In genomic region chr11:43366597-43367121, GRCh38 we compare ENCODE assay signal across 15 cellular contexts. TPM values are rescaled to one million over a fixed set of nuclear protein-coding genes. Genes with fewer than 3 reads are reported as not detected.
DNase-seq lines count a peak whose midpoint lies in the region; ATAC-seq and TF ChIP-seq lines count a peak whose summit lies in the region.
"Had no signal": no experiment of that assay in that cellular context is flagged by ENCODE, and none has a peak within 500 bp of the region (broad histone marks: within the 10 kb centered on the region; RNA-seq: fewer than 3 reads in every experiment).

No MANE protein-coding gene starts in this region.

- H3K9ac ChIP-seq in IMR-90 (ENCODE audit: low read depth, low read length), result no peak overlapping the region

- peak; percentile 84 for DNase-seq in IMR-90
- DNase-seq in central memory CD8-positive, alpha-beta T cell (ENCODE audit: low spot score in 2 of 2), result no peak
- DNase-seq in progenitor cell of endocrine pancreas (ENCODE audit: low spot score, unreplicated experiment), result no peak
- no peak for DNase-seq in activated CD4-positive, alpha-beta T cell treated with anti-CD3 and anti-CD28 coated beads for 48 hours
- DNase-seq: CD4-positive, alpha-beta T cell; colonic mucosa; NCI-H187 treated with DMSO at 0.1 percent for 48 hours; NCI-H748 treated with DMSO at 0.1 percent for 48 hours; stimulated activated CD4-positive, alpha-beta T cell treated with anti-CD3 and anti-CD28 coated beads, Interleukin-2, amount 100 ng/mL, for 24 hours had no signal

- H3K27me3 ChIP-seq in IMR-90 (ENCODE audit: control insufficient read depth, insufficient read depth, low read length), result no peaks in the 10 kb centered on the region
- H3K27me3 ChIP-seq: colonic mucosa had no signal

- TF ChIP-seq CTCF in IMR-90 (conservative IDR thresholded peaks at IDR 0.05; ENCODE audit: low read depth, low read length) (no peak), progenitor cell of endocrine pancreas (IDR thresholded peaks at IDR 0.05; ENCODE audit: unreplicated experiment) (no peak)

- H2BK120ac ChIP-seq in IMR-90 (ENCODE audit: low read depth, low read length), result peak overlapping the region; percentile 88

- H3K4me2 ChIP-seq in IMR-90 (ENCODE audit: low read depth, low read length), result peak overlapping the region; percentile 74

- H3K56ac ChIP-seq in IMR-90 (ENCODE audit: extremely low read depth, insufficient read depth, low read length), result no peak overlapping the region; the same call in 1 of the 2 replicates

- peak overlapping the region; percentile 83 for H3K4ac ChIP-seq in IMR-90 (ENCODE audit: low read depth, low read length)

- no peak overlapping the region for H3K4me3 Mint-ChIP-seq in central memory CD8-positive, alpha-beta T cell
- H3K4me3 Mint-ChIP-seq in progenitor cell of endocrine pancreas (ENCODE audit: low read depth), result no peak overlapping the region
- H3K4me3 Mint-ChIP-seq: CD4-positive, alpha-beta T cell; stimulated activated naive CD8-positive, alpha-beta T cell treated with anti-CD3 and anti-CD28 coated beads, Interleukin-15, Interleukin-2, amounts not matched to agents 100 ng/mL and 50 ng/mL, for 24 hours had no signal

- in situ Hi-C loops in IMR-90 (cut with MboI; ENCODE audit: low sequenced_read_pairs), result no loop called here

- peak overlapping the region; percentile 65 for H4K91ac ChIP-seq in IMR-90 (ENCODE audit: insufficient read depth, low read depth, low read length)

- H3K23ac ChIP-seq in IMR-90 (ENCODE audit: low read depth, low read length), result peak overlapping the region; percentile 84; the same call in 1 of the 2 replicates

- POLR2A ChIA-PET in IMR-90 (lab: Charles Lee; ENCODE audit: unreplicated experiment), result interaction anchor here (0.6 to 0.9 kb wide), 2 partner anchors 8 to 15 kb away, joined by 3 to 5 read pairs; partner anchors contain the start of gene TTC17

- BruUV-seq in IMR-90 (replicated peaks; lab: Mats Ljungman, UMichigan), result no TSS peak

- no peak overlapping the region for H2AK9ac ChIP-seq in IMR-90 (replicated peaks; ENCODE audit: low read depth, low read length, poor library complexity)

- peaks cover 28% of the 10 kb centered on the region for H3K36me3 Mint-ChIP-seq in central memory CD8-positive, alpha-beta T cell (ENCODE audit: insufficient read depth)
- H3K36me3 Mint-ChIP-seq in progenitor cell of endocrine pancreas (ENCODE audit: insufficient read depth), result peaks cover 5% of the 10 kb centered on the region

- peak; percentile 63 for ATAC-seq in GM18868 (IDR thresholded peaks at IDR 0.05; ENCODE audit: unreplicated experiment)
- peak; percentile 86 for ATAC-seq in IMR-90 (ENCODE audit: low read depth)
- ATAC-seq in central memory CD8-positive, alpha-beta T cell (replicated peaks; ENCODE audit: extremely low read depth, poor library complexity, severe bottlenecking), result no peak
- ATAC-seq in activated CD4-positive, CD25-positive, alpha-beta regulatory T cell treated with anti-CD3 and anti-CD28 coated beads, Interleukin-2, amount 50 U/mL, for 24 hours, result no peak
- no peak for ATAC-seq in HG03139 (IDR thresholded peaks at IDR 0.05; ENCODE audit: unreplicated experiment)
- ATAC-seq: activated naive CD4-positive, alpha-beta T cell treated with anti-CD3 and anti-CD28 coated beads, Interleukin-2, amount 50 U/mL, for 72 hours; Right ventricle myocardium inferior had no signal

- H3K18ac ChIP-seq in IMR-90 (ENCODE audit: low read depth, low read length), result peak overlapping the region; percentile 73

- H3K4me3 ChIP-seq in IMR-90 (ENCODE audit: insufficient read depth, low read depth, low read length), result no peak overlapping the region
- H3K4me3 ChIP-seq: colonic mucosa had no signal

- H3K36me3 ChIP-seq in IMR-90 (ENCODE audit: control insufficient read depth, insufficient read depth, low read length), result peaks cover 6% of the 10 kb centered on the region
- H3K36me3 ChIP-seq: colonic mucosa had no signal

- H3K27me3 Mint-ChIP-seq in central memory CD8-positive, alpha-beta T cell, result no peaks in the 10 kb centered on the region
- no peaks in the 10 kb centered on the region for H3K27me3 Mint-ChIP-seq in progenitor cell of endocrine pancreas
- H3K27me3 Mint-ChIP-seq: CD4-positive, alpha-beta T cell; stimulated activated naive CD8-positive, alpha-beta T cell treated with anti-CD3 and anti-CD28 coated beads, Interleukin-15, Interleukin-2, amounts not matched to agents 100 ng/mL and 50 ng/mL, for 24 hours had no signal

- no peak for TF ChIP-seq POLR2A in IMR-90 (IDR thresholded peaks at IDR 0.05; ENCODE audit: low read depth, low read length)

- dilution Hi-C loops in IMR-90 (cut with HindIII; ENCODE audit: low sequenced_read_pairs, unreplicated experiment), result no loop called here

- peak overlapping the region; percentile 84; the same call in 1 of the 2 replicates for H2AK5ac ChIP-seq in IMR-90 (ENCODE audit: low read depth, low read length)

- peaks cover 24% of the 10 kb centered on the region for H3K9me1 ChIP-seq in IMR-90 (ENCODE audit: insufficient read depth, low read length)

- peak overlapping the region; percentile 88; the same call in 1 of the 2 replicates for H2BK20ac ChIP-seq in IMR-90 (ENCODE audit: low read depth, low read length)

- peak overlapping the region; percentile 9 to 85; a peak in 2 of 4 replicates for H4K8ac ChIP-seq in IMR-90 (ENCODE audit: low read depth in 2 of 2, low read length in 2 of 2)

- H3K4me1 ChIP-seq in IMR-90 (ENCODE audit: control insufficient read depth, insufficient read depth, low read length), result peaks cover 14% of the 10 kb centered on the region
- H3K4me1 ChIP-seq: colonic mucosa had no signal

- H2BK15ac ChIP-seq in IMR-90 (ENCODE audit: low read depth, low read length), result peak overlapping the region; percentile 40; the same call in 1 of the 3 replicates

- no peaks in the 10 kb centered on the region for H3K9me3 Mint-ChIP-seq in central memory CD8-positive, alpha-beta T cell
- no peaks in the 10 kb centered on the region for H3K9me3 Mint-ChIP-seq in progenitor cell of endocrine pancreas (ENCODE audit: low read depth)
- H3K9me3 Mint-ChIP-seq: activated naive CD4-positive, alpha-beta T cell treated with anti-CD3 and anti-CD28 coated beads, Interleukin-2, amount 50 U/mL, for 72 hours; CD4-positive, alpha-beta T cell; stimulated activated naive CD8-positive, alpha-beta T cell treated with anti-CD3 and anti-CD28 coated beads, Interleukin-15, Interleukin-2, amounts not matched to agents 100 ng/mL and 50 ng/mL, for 24 hours had no signal

- H3K9me3 ChIP-seq in IMR-90 (ENCODE audit: control insufficient read depth, insufficient read depth, low read length), result no peaks in the 10 kb centered on the region
- H3K9me3 ChIP-seq: colonic mucosa had no signal

- H2BK5ac ChIP-seq in IMR-90 (ENCODE audit: low read depth, low read length, poor library complexity, severe bottlenecking), result peak overlapping the region; percentile 99

- CTCF ChIA-PET in IMR-90 (lab: Yijun Ruan, JAX), result interaction anchor here (0.8 to 1.0 kb wide), 4 partner anchors 8 to 53 kb away, joined by 3 to 4 read pairs (median 3); partner anchors contain the start of gene TTC17

- peaks cover 44% of the 10 kb centered on the region for H4K20me1 ChIP-seq in IMR-90 (ENCODE audit: insufficient read depth, low read length)

- H3K4me1 Mint-ChIP-seq in central memory CD8-positive, alpha-beta T cell, result peaks cover 49% of the 10 kb centered on the region
- peaks cover 16% of the 10 kb centered on the region for H3K4me1 Mint-ChIP-seq in progenitor cell of endocrine pancreas (ENCODE audit: low read depth)

- H2AFZ ChIP-seq in IMR-90 (replicated peaks; ENCODE audit: low read length, poor library complexity), result peak overlapping the region; percentile 28

- no peak for TF ChIP-seq RAD21 in IMR-90 (IDR thresholded peaks at IDR 0.05; ENCODE audit: low read length)

- H3K27ac ChIP-seq in IMR-90 (ENCODE audit: insufficient read depth, low read length), result peak overlapping the region; percentile 98; the same call in 1 of the 2 replicates
- H3K27ac ChIP-seq: colonic mucosa had no signal

- H3K14ac ChIP-seq in IMR-90 (replicated peaks; ENCODE audit: low read depth, low read length), result peak overlapping the region; percentile 79; the same call in 1 of the 2 replicates

- H4K5ac ChIP-seq in IMR-90 (ENCODE audit: low read depth, low read length), result peak overlapping the region; percentile 65

- peak overlapping the region; percentile 38 for H3K27ac Mint-ChIP-seq in central memory CD8-positive, alpha-beta T cell (ENCODE audit: low read depth)
- H3K27ac Mint-ChIP-seq in progenitor cell of endocrine pancreas, result peak overlapping the region; percentile 4
- H3K27ac Mint-ChIP-seq: CD4-positive, alpha-beta T cell had no signal

- intact Hi-C loops in IMR-90 (cut with micrococcal nuclease), result no loop called here

- H3K79me1 ChIP-seq in IMR-90 (ENCODE audit: low read depth in 1 of 2, low read length in 2 of 2), result peaks cover 17 to 70% of the 10 kb centered on the region in 2 experiments

- 7% methylated on average over 2 of the region's 5 CpGs; no CpG with 5 or more reads in 1 of the 2 experiments for whole genome bisulfite sequencing in IMR-90 (ENCODE audit: extremely low coverage in 2 of 2, insufficient read length in 1 of 2), 2 experiments

TF ChIP-seq in IMR-90, 13 proteins besides CTCF, POLR2A, EP300 and RAD21:
- TF ChIP-seq SMC3 (IDR thresholded peaks at IDR 0.05; ENCODE audit: low read depth, low read length) (no peak), BHLHE40 (IDR thresholded peaks at IDR 0.05; ENCODE audit: low read depth, low read length) (0 out of 2 replicates have a peak, but pooled peaks have one; percentile 5), MXI1 (IDR thresholded peaks at IDR 0.05; ENCODE audit: borderline replicate concordance, low read depth, low read length) (no peak), MAFK (IDR thresholded peaks at IDR 0.05; ENCODE audit: low read depth, low read length) (peak; percentile 37; the same call in 1 of the 2 replicates), FOS (IDR thresholded peaks at IDR 0.05; ENCODE audit: low read depth, low read length) (peak; percentile 83), NFE2L2 (IDR thresholded peaks at IDR 0.05; ENCODE audit: low read depth, low read length) (peak; percentile 89)

RNA-seq across cellular contexts. Expression of gene TTC17, which starts 7.9 kb away (rescaled TPM):
- total RNA-seq in IMR-90 (2012; rRNA removed) (61.3 and 69.4 TPM in 2 replicates), progenitor cell of endocrine pancreas (108 and 110 TPM in 2 replicates)
- 56.3 and 57.3 TPM in 2 replicates for polyA plus RNA-seq in IMR-90 (2012; rRNA removed)
- polyA plus RNA-seq in IMR-90 (2012; cell fraction: cytosol; rRNA removed), result 12.6 and 20.5 TPM in 2 replicates
- polyA plus RNA-seq in IMR-90 (2012; cell fraction: nucleus; rRNA removed; ENCODE audit: low replicate concordance), result 88.0 and 222 TPM in 2 replicates

RNA-seq across cellular contexts. Expression of gene API5, which starts 54.9 kb away (rescaled TPM):
- total RNA-seq in IMR-90 (2012; rRNA removed) (59.9 and 94.7 TPM in 2 replicates), progenitor cell of endocrine pancreas (98.6 and 103 TPM in 2 replicates)
- 35.4 and 44.9 TPM in 2 replicates for polyA plus RNA-seq in IMR-90 (2012; rRNA removed)
- 11.0 and 12.5 TPM in 2 replicates for polyA plus RNA-seq in IMR-90 (2012; cell fraction: cytosol; rRNA removed)
- 4.6 and 23.4 TPM in 2 replicates for polyA plus RNA-seq in IMR-90 (2012; cell fraction: nucleus; rRNA removed; ENCODE audit: low replicate concordance)

Comparison
In these comparisons a context has a peak if more than half of its experiments do, and no peak if none do; other contexts are left out.
1. ATAC-seq: peak in GM18868 (single experiment) and IMR-90 (single experiment); none in central memory CD8-positive, alpha-beta T cell (single experiment), activated CD4-positive, CD25-positive, alpha-beta regulatory T cell treated with anti-CD3 and anti-CD28 coated beads, Interleukin-2, amount 50 U/mL, for 24 hours (0 of 2) and HG03139 (single experiment).